1 cellular context compared by ENCODE assay signal in genomic region chr4:139329665-139330200, GRCh38.
TF ChIP-seq lines count a peak whose summit lies in the region.

No MANE protein-coding gene starts in this region.

TF ChIP-seq in HEK293, 187 proteins besides CTCF, POLR2A, EP300 and RAD21 (continued from another document):
- TF ChIP-seq ZSCAN18 (tag by site-specific recombination; IDR thresholded peaks at IDR 0.05) (no peak), ZNF2 (tag by site-specific recombination; IDR thresholded peaks at IDR 0.05) (no peak), SCRT2 (tag by site-specific recombination; IDR thresholded peaks at IDR 0.05) (peak; percentile 97), ZNF248 (tag by site-specific recombination; IDR thresholded peaks at IDR 0.05) (no peak), ZBTB6 (tag by site-specific recombination; IDR thresholded peaks at IDR 0.05) (no peak), PRDM10 (tag by site-specific recombination; IDR thresholded peaks at IDR 0.05) (no peak), ZNF341 (tag by site-specific recombination; IDR thresholded peaks at IDR 0.05; ENCODE audit: low read depth) (no peak), HOXA7 (CRISPR knock-in tag; IDR thresholded peaks at IDR 0.05; ENCODE audit: borderline replicate concordance) (no peak), SCRT1 (tag by site-specific recombination; IDR thresholded peaks at IDR 0.05; ENCODE audit: borderline replicate concordance) (peak; percentile 96), ZNF175 (tag by site-specific recombination; IDR thresholded peaks at IDR 0.05) (no peak), ZNF10 (tag by site-specific recombination; IDR thresholded peaks at IDR 0.05) (no peak)
